ENCODE assay signal across 1 cellular context in genomic region chr2:28369355-28369754, GRCh38.
TF ChIP-seq lines count a peak whose summit lies in the region.

No MANE protein-coding gene starts in this region.

TF ChIP-seq in HepG2, 621 proteins besides CTCF, POLR2A, EP300 and RAD21 (continued from another document):
- TF ChIP-seq ZNF710 (CRISPR knock-in tag; IDR thresholded peaks at IDR 0.05; ENCODE audit: borderline replicate concordance): no peak
